Comparison of ENCODE assay signal across 8 cellular contexts in genomic region chrX:12814434-12814833, GRCh38. TPM values are rescaled to one million over a fixed set of nuclear protein-coding genes. Genes with fewer than 3 reads are reported as not detected.
DNase-seq lines count a peak whose midpoint lies in the region; ATAC-seq, FAIRE-seq and TF ChIP-seq lines count a peak whose summit lies in the region.

No MANE protein-coding gene starts in this region.

- no peaks in the 10 kb centered on the region for H3K36me3 ChIP-seq in smooth muscle cell (ENCODE audit: low read depth)

- no peak overlapping the region for H3K9ac ChIP-seq in smooth muscle cell (ENCODE audit: low read depth)

- H3F3A ChIP-seq in smooth muscle cell (ENCODE audit: low read depth), result no peaks in the 10 kb centered on the region

- H3K9me3 ChIP-seq in smooth muscle cell (replicated peaks; ENCODE audit: low read depth), result no peaks in the 10 kb centered on the region

- FAIRE-seq in frontal cortex (lab: Jason Lieb, UNC), result peak; percentile 52

- peaks cover 23% of the 10 kb centered on the region for H3K36me3 Mint-ChIP-seq in activated CD4-positive, alpha-beta memory T cell treated with anti-CD3 and anti-CD28 coated beads, Interleukin-2, amount 10 ng/mL, durations not matched to agents 7 days and 5 days (ENCODE audit: low read depth)

- no peaks in the 10 kb centered on the region for H3K79me2 ChIP-seq in smooth muscle cell (ENCODE audit: low read depth)

- no peaks in the 10 kb centered on the region for H3K27me3 ChIP-seq in smooth muscle cell (ENCODE audit: low read depth)

- H2AFZ ChIP-seq in smooth muscle cell (ENCODE audit: low read depth), result no peak overlapping the region

- H3K4me1 Mint-ChIP-seq in activated CD4-positive, alpha-beta memory T cell treated with anti-CD3 and anti-CD28 coated beads, Interleukin-2, amount 10 ng/mL, durations not matched to agents 7 days and 5 days, result peaks cover 2% of the 10 kb centered on the region

- no peak overlapping the region for H3K4me3 Mint-ChIP-seq in activated CD4-positive, alpha-beta memory T cell treated with anti-CD3 and anti-CD28 coated beads, Interleukin-2, amount 10 ng/mL, durations not matched to agents 7 days and 5 days

- peak; percentile 51 for DNase-seq in DMS53 (lab: John Stamatoyannopoulos, UW)
- DNase-seq in MV-4-11 (lab: John Stamatoyannopoulos, UW), result peak; percentile 17
- peak; percentile 56 for DNase-seq in activated CD4-positive, alpha-beta memory T cell treated with anti-CD3 and anti-CD28 coated beads, Interleukin-2, amount 10 ng/mL, durations not matched to agents 7 days and 5 days
- peak in 1 of 2 donors; percentile 15 for DNase-seq in frontal cortex (ENCODE audit: low spot score in 2 of 2)
- DNase-seq in smooth muscle cell (lab: John Stamatoyannopoulos, UW; ENCODE audit: unreplicated experiment), result no peak
- DNase-seq in NCI-H226, result no peak

- H3K27me3 Mint-ChIP-seq in activated CD4-positive, alpha-beta memory T cell treated with anti-CD3 and anti-CD28 coated beads, Interleukin-2, amount 10 ng/mL, durations not matched to agents 7 days and 5 days, result no peaks in the 10 kb centered on the region

- no peaks in the 10 kb centered on the region for H3K9me3 Mint-ChIP-seq in activated CD4-positive, alpha-beta memory T cell treated with anti-CD3 and anti-CD28 coated beads, Interleukin-2, amount 10 ng/mL, durations not matched to agents 7 days and 5 days

- POLR2A ChIA-PET in activated CD4-positive, alpha-beta memory T cell treated with anti-CD3 and anti-CD28 coated beads, Interleukin-2, amount 10 ng/mL, durations not matched to agents 7 days and 5 days (lab: Charles Lee), result interaction anchor here (0.8 to 1.1 kb wide), 4 partner anchors 9 to 84 kb away, joined by 3 to 4 read pairs (median 3); partner anchors contain the start of gene PRPS2

- no peaks in the 10 kb centered on the region for H3K4me1 ChIP-seq in smooth muscle cell (ENCODE audit: low read depth)

- H4K20me1 ChIP-seq in smooth muscle cell (ENCODE audit: low read depth), result no peaks in the 10 kb centered on the region

- H3K27ac Mint-ChIP-seq in activated CD4-positive, alpha-beta memory T cell treated with anti-CD3 and anti-CD28 coated beads, Interleukin-2, amount 10 ng/mL, durations not matched to agents 7 days and 5 days, result no peak overlapping the region

- 37% methylated on average over 4 of the region's 4 CpGs for WGBS in smooth muscle cell (ENCODE audit: low lambda C conversion rate)

- ATAC-seq in GM19351 (IDR thresholded peaks at IDR 0.05; ENCODE audit: unreplicated experiment) (peak; percentile 84), HG03460 (IDR thresholded peaks at IDR 0.05; ENCODE audit: unreplicated experiment) (no peak)

- H3K4me2 ChIP-seq in smooth muscle cell, result no peak overlapping the region

- peak; percentile 43 for TF ChIP-seq CTCF in smooth muscle cell (IDR thresholded peaks at IDR 0.05; ENCODE audit: borderline replicate concordance, insufficient read depth, poor library complexity, severe bottlenecking)

- CTCF ChIA-PET in activated CD4-positive, alpha-beta memory T cell treated with anti-CD3 and anti-CD28 coated beads, Interleukin-2, amount 10 ng/mL, durations not matched to agents 7 days and 5 days (lab: Charles Lee), result interaction anchor here (0.6 to 2.9 kb wide), 18 partner anchors 12 to 927 kb away, joined by 3 to 18 read pairs (median 4); partner anchors contain the start of gene PRPS2

- H3K4me3 ChIP-seq in smooth muscle cell, result no peak overlapping the region

- H3K27ac ChIP-seq in smooth muscle cell (ENCODE audit: low read depth), result no peak overlapping the region

RNA-seq across cellular contexts. Expression of gene PRPS2, which starts 23.2 kb away (rescaled TPM):
- 10 to 100 TPM; 64.6 to 66.9 TPM for total RNA-seq in activated CD4-positive, alpha-beta memory T cell treated with anti-CD3 and anti-CD28 coated beads, Interleukin-2, amount 10 ng/mL, durations not matched to agents 7 days and 5 days
- total RNA-seq in frontal cortex (48.9 TPM), smooth muscle cell (22.2 and 28.0 TPM in 2 replicates)
- polyA plus RNA-seq in smooth muscle cell, result 13.4 and 14.5 TPM in 2 replicates

RNA-seq across cellular contexts. Expression of gene TLR7, which starts 52.4 kb away (rescaled TPM):
- not detected for total RNA-seq in activated CD4-positive, alpha-beta memory T cell treated with anti-CD3 and anti-CD28 coated beads, Interleukin-2, amount 10 ng/mL, durations not matched to agents 7 days and 5 days
- total RNA-seq in frontal cortex, result 0.82 TPM
- 0.27 TPM in 1 of 2 replicates, not detected in the other for total RNA-seq in smooth muscle cell
- not detected in 2 replicates for polyA plus RNA-seq in smooth muscle cell

Comparison
In these comparisons a context has a peak if more than half of its experiments do, and no peak if none do; other contexts are left out.
1. DNase-seq: peak in DMS53 (single experiment), MV-4-11 (single experiment) and activated CD4-positive, alpha-beta memory T cell treated with anti-CD3 and anti-CD28 coated beads, Interleukin-2, amount 10 ng/mL, durations not matched to agents 7 days and 5 days (single experiment); none in smooth muscle cell (single experiment) and NCI-H226 (single experiment).